In genomic region chr17:68228817-68229570, GRCh38 we compare ENCODE assay signal across 14 cellular contexts. TPM values are rescaled to one million over a fixed set of nuclear protein-coding genes. Genes with fewer than 3 reads are reported as not detected.
DNase-seq lines count a peak whose midpoint lies in the region; ATAC-seq and TF ChIP-seq lines count a peak whose summit lies in the region.
"Had no signal": no experiment of that assay in that cellular context is flagged by ENCODE, and none has a peak within 500 bp of the region (broad histone marks: within the 10 kb centered on the region; RNA-seq: fewer than 3 reads in every experiment).

No MANE protein-coding gene starts in this region.

- CTCF ChIA-PET in activated CD8-positive, alpha-beta memory T cell treated with anti-CD3 and anti-CD28 coated beads, Interleukin-2, amount 10 ng/mL, durations not matched to agents 7 days and 5 days (lab: Charles Lee), result no interaction called here
- CTCF ChIA-PET in WTC11 (lab: Charles Lee), result interaction anchor here (1.2 kb wide), 1 partner anchor 19 kb away, joined by 3 read pairs; the partner anchor contains the start of gene AMZ2

- ATAC-seq in activated CD8-positive, alpha-beta memory T cell treated with anti-CD3 and anti-CD28 coated beads, Interleukin-2, amount 10 ng/mL, durations not matched to agents 7 days and 5 days, result no peak
- ATAC-seq in WTC11, result peak; percentile 26; the same call in 1 of the 2 replicates
- ATAC-seq in foreskin keratinocyte, result peak; percentile 36
- ATAC-seq in stimulated activated effector memory CD8-positive, alpha-beta T cell treated with anti-CD3 and anti-CD28 coated beads, Interleukin-12 subunit alpha, Interleukin-12 subunit beta, amount 100 ng/mL, for 72 hours, result no peak
- ATAC-seq in GM21737 (IDR thresholded peaks at IDR 0.05; ENCODE audit: unreplicated experiment), result no peak

- POLR2A ChIA-PET in WTC11 (lab: Charles Lee), result no interaction called here

- no peaks in the 10 kb centered on the region for H3K27me3 Mint-ChIP-seq in activated CD8-positive, alpha-beta memory T cell treated with anti-CD3 and anti-CD28 coated beads, Interleukin-2, amount 10 ng/mL, durations not matched to agents 7 days and 5 days
- H3K27me3 Mint-ChIP-seq in WTC11 (ENCODE audit: low read depth), result no peaks in the 10 kb centered on the region

- H3K4me1 Mint-ChIP-seq in activated CD8-positive, alpha-beta memory T cell treated with anti-CD3 and anti-CD28 coated beads, Interleukin-2, amount 10 ng/mL, durations not matched to agents 7 days and 5 days, result peaks cover 34% of the 10 kb centered on the region
- H3K4me1 Mint-ChIP-seq in WTC11, result peaks cover 5% of the 10 kb centered on the region; the same call in 1 of the 2 replicates
- H3K4me1 Mint-ChIP-seq in stimulated activated effector memory CD8-positive, alpha-beta T cell treated with anti-CD3 and anti-CD28 coated beads, Interleukin-12 subunit alpha, Interleukin-12 subunit beta, amount 100 ng/mL, for 72 hours, result peaks cover 37% of the 10 kb centered on the region

- H3K27me3 ChIP-seq in foreskin keratinocyte, result no peaks in the 10 kb centered on the region
- H3K27me3 ChIP-seq: upper lobe of right lung had no signal

- no peak overlapping the region for H3K27ac ChIP-seq in foreskin keratinocyte
- H3K27ac ChIP-seq: upper lobe of right lung had no signal

- peaks cover 14% of the 10 kb centered on the region for H3K4me1 ChIP-seq in foreskin keratinocyte
- H3K4me1 ChIP-seq: upper lobe of right lung had no signal

- no peak for TF ChIP-seq CTCF in WTC11 (IDR thresholded peaks at IDR 0.05)
- TF ChIP-seq CTCF in foreskin keratinocyte (conservative IDR thresholded peaks at IDR 0.05), result no peak

- peak overlapping the region; percentile 16 for H3K27ac Mint-ChIP-seq in activated CD8-positive, alpha-beta memory T cell treated with anti-CD3 and anti-CD28 coated beads, Interleukin-2, amount 10 ng/mL, durations not matched to agents 7 days and 5 days
- H3K27ac Mint-ChIP-seq in WTC11, result 0 out of 2 replicates have a peak overlapping the region, but pooled peaks have one; percentile 30
- peak overlapping the region; percentile 83 for H3K27ac Mint-ChIP-seq in stimulated activated effector memory CD8-positive, alpha-beta T cell treated with anti-CD3 and anti-CD28 coated beads, Interleukin-12 subunit alpha, Interleukin-12 subunit beta, amount 100 ng/mL, for 72 hours

- peaks cover 13% of the 10 kb centered on the region for H3K36me3 Mint-ChIP-seq in activated CD8-positive, alpha-beta memory T cell treated with anti-CD3 and anti-CD28 coated beads, Interleukin-2, amount 10 ng/mL, durations not matched to agents 7 days and 5 days
- peaks cover 3% of the 10 kb centered on the region for H3K36me3 Mint-ChIP-seq in WTC11
- H3K36me3 Mint-ChIP-seq in stimulated activated effector memory CD8-positive, alpha-beta T cell treated with anti-CD3 and anti-CD28 coated beads, Interleukin-12 subunit alpha, Interleukin-12 subunit beta, amount 100 ng/mL, for 72 hours, result peaks cover 13% of the 10 kb centered on the region

- H3K4me3 Mint-ChIP-seq in activated CD8-positive, alpha-beta memory T cell treated with anti-CD3 and anti-CD28 coated beads, Interleukin-2, amount 10 ng/mL, durations not matched to agents 7 days and 5 days, result no peak overlapping the region
- H3K4me3 Mint-ChIP-seq in WTC11, result no peak overlapping the region
- H3K4me3 Mint-ChIP-seq in stimulated activated effector memory CD8-positive, alpha-beta T cell treated with anti-CD3 and anti-CD28 coated beads, Interleukin-12 subunit alpha, Interleukin-12 subunit beta, amount 100 ng/mL, for 72 hours, result no peak overlapping the region

- H3K9me3 Mint-ChIP-seq in activated CD8-positive, alpha-beta memory T cell treated with anti-CD3 and anti-CD28 coated beads, Interleukin-2, amount 10 ng/mL, durations not matched to agents 7 days and 5 days (ENCODE audit: low read depth), result no peaks in the 10 kb centered on the region
- no peaks in the 10 kb centered on the region for H3K9me3 Mint-ChIP-seq in WTC11
- H3K9me3 Mint-ChIP-seq in stimulated activated effector memory CD8-positive, alpha-beta T cell treated with anti-CD3 and anti-CD28 coated beads, Interleukin-12 subunit alpha, Interleukin-12 subunit beta, amount 100 ng/mL, for 72 hours, result no peaks in the 10 kb centered on the region

- no peak for DNase-seq in activated CD8-positive, alpha-beta memory T cell treated with anti-CD3 and anti-CD28 coated beads, Interleukin-2, amount 10 ng/mL, durations not matched to agents 7 days and 5 days
- no peak for DNase-seq in activated CD8-positive, alpha-beta memory T cell treated with anti-CD3 and anti-CD28 coated beads, Interleukin-2, amount 50 U/mL, for 4 hours
- DNase-seq in WTC11 (ENCODE audit: low spot score), result no peak
- DNase-seq in foreskin keratinocyte, result peak in 1 of 2 donors; percentile 2
- DNase-seq in stimulated activated effector memory CD8-positive, alpha-beta T cell treated with anti-CD3 and anti-CD28 coated beads, Interleukin-12 subunit alpha, Interleukin-12 subunit beta, amount 100 ng/mL, for 72 hours (ENCODE audit: low spot score in 2 of 2), result no peak
- no peak for DNase-seq in activated effector memory CD4-positive, alpha-beta T cell treated with anti-CD3 and anti-CD28 coated beads, Interleukin-2, amount 50 U/mL, for 16 hours
- no peak for DNase-seq in stimulated activated CD4-positive, alpha-beta T cell treated with anti-CD3 and anti-CD28 coated beads, Interleukin-4, amount 100 ng/mL, for 4 hours
- DNase-seq: DND-41; midbrain; NCI-H1105; NCI-H510A treated with DMSO at 0.1 percent for 48 hours; stimulated activated CD4-positive, alpha-beta T cell treated with anti-CD3 and anti-CD28 coated beads, Interleukin-12 subunit alpha, Interleukin-12 subunit beta, amount 100 ng/mL, for 4 hours; upper lobe of right lung had no signal

TF ChIP-seq in WTC11, 78 proteins besides CTCF, POLR2A, EP300 and RAD21:
- no peak for TF ChIP-seq NFATC4 (CRISPR knock-in tag; IDR thresholded peaks at IDR 0.05)
- TF ChIP-seq ZNF425 (CRISPR knock-in tag; conservative IDR thresholded peaks at IDR 0.05), result no peak

RNA-seq across cellular contexts. Expression of gene AMZ2, which starts 18.8 kb away (rescaled TPM):
- 100 to 1,000 TPM; 106 to 107 TPM for total RNA-seq in activated CD8-positive, alpha-beta memory T cell treated with anti-CD3 and anti-CD28 coated beads, Interleukin-2, amount 10 ng/mL, durations not matched to agents 7 days and 5 days
- total RNA-seq in WTC11 (2021), result 54.6 to 79.0 TPM (median 73.6 TPM) in 3 replicates
- total RNA-seq in foreskin keratinocyte, result 106 and 110 TPM in 2 replicates
- 102 and 114 TPM in 2 replicates for polyA plus RNA-seq in foreskin keratinocyte

Comparison
In these comparisons a context has a peak if more than half of its experiments do, and no peak if none do; other contexts are left out.
1. ATAC-seq: peak in WTC11 (single experiment) and foreskin keratinocyte (single experiment); none in activated CD8-positive, alpha-beta memory T cell treated with anti-CD3 and anti-CD28 coated beads, Interleukin-2, amount 10 ng/mL, durations not matched to agents 7 days and 5 days (single experiment), stimulated activated effector memory CD8-positive, alpha-beta T cell treated with anti-CD3 and anti-CD28 coated beads, Interleukin-12 subunit alpha, Interleukin-12 subunit beta, amount 100 ng/mL, for 72 hours (single experiment) and GM21737 (single experiment).
2. H3K27ac Mint-ChIP-seq: peak in every context shown above with its lines; median percentile 83 in stimulated activated effector memory CD8-positive, alpha-beta T cell treated with anti-CD3 and anti-CD28 coated beads, Interleukin-12 subunit alpha, Interleukin-12 subunit beta, amount 100 ng/mL, for 72 hours; 30 in WTC11; 16 in activated CD8-positive, alpha-beta memory T cell treated with anti-CD3 and anti-CD28 coated beads, Interleukin-2, amount 10 ng/mL, durations not matched to agents 7 days and 5 days.